ENCODE assay signal across 21 cellular contexts in genomic region chr19:2334426-2334825, GRCh38. TPM values are rescaled to one million over a fixed set of nuclear protein-coding genes. Genes with fewer than 3 reads are reported as not detected.
"Had no signal": no experiment of that assay in that cellular context is flagged by ENCODE, and none has a peak within 500 bp of the region (broad histone marks: within the 10 kb centered on the region; RNA-seq: fewer than 3 reads in every experiment).

No MANE protein-coding gene starts in this region.

- H3K27me3 Mint-ChIP-seq: activated CD4-positive, alpha-beta T cell treated with anti-CD3 and anti-CD28 coated beads, Interleukin-2, amount 10 ng/mL, durations not matched to agents 24 days and 14 days; activated naive CD4-positive, alpha-beta T cell treated with anti-CD3 and anti-CD28 coated beads, Interleukin-2, amount 10 ng/mL, durations not matched to agents 7 days and 5 days; activated naive CD8-positive, alpha-beta T cell treated with anti-CD3 and anti-CD28 coated beads, Interleukin-2, amount 50 U/mL, for 24 hours; effector memory CD8-positive, alpha-beta T cell; natural killer cell treated with Interleukin-12 subunit alpha and Interleukin-12 subunit beta and Interleukin-15 and Interleukin-18, amount 100 ng/mL, for 72 hours had no signal

- ATAC-seq: activated naive CD8-positive, alpha-beta T cell treated with anti-CD3 and anti-CD28 coated beads, Interleukin-2, amount 50 U/mL, for 24 hours; activated T-cell treated with anti-CD3 and anti-CD28 coated beads, Interleukin-2, amount 50 U/mL, for 4 hours; effector memory CD8-positive, alpha-beta T cell; natural killer cell treated with Interleukin-12 subunit alpha and Interleukin-12 subunit beta and Interleukin-15 and Interleukin-18, amount 100 ng/mL, for 72 hours had no signal

- H3K27ac ChIP-seq: ascending aorta, esophagus squamous epithelium, vagina had no signal

- H3K9me3 Mint-ChIP-seq: activated T-cell treated with anti-CD3 and anti-CD28 coated beads, Interleukin-2, amount 50 U/mL, for 4 hours; effector memory CD8-positive, alpha-beta T cell had no signal

- H3K27ac Mint-ChIP-seq: activated CD4-positive, alpha-beta T cell treated with anti-CD3 and anti-CD28 coated beads, Interleukin-2, amount 10 ng/mL, durations not matched to agents 24 days and 14 days; natural killer cell treated with Interleukin-12 subunit alpha and Interleukin-12 subunit beta and Interleukin-15 and Interleukin-18, amount 100 ng/mL, for 72 hours had no signal

- DNase-seq: activated CD4-positive, CD25-positive, alpha-beta regulatory T cell; activated CD8-positive, alpha-beta memory T cell treated with anti-CD3 and anti-CD28 coated beads, Interleukin-2, amount 50 U/mL, for 4 hours; activated effector memory CD4-positive, alpha-beta T cell treated with Interleukin-2 at 50 U/mL for 16 hours; activated naive CD8-positive, alpha-beta T cell treated with anti-CD3 and anti-CD28 coated beads, Interleukin-2, amount 50 U/mL, for 24 hours; activated T-cell treated with anti-CD3 and anti-CD28 coated beads, Interleukin-2, amount 50 U/mL, for 4 hours; dermis blood vessel endothelial cell; effector memory CD8-positive, alpha-beta T cell; esophagus squamous epithelium; mesenchymal stem cell; spleen; T-helper 1 cell had no signal

- H3K4me3 Mint-ChIP-seq: activated CD4-positive, alpha-beta T cell treated with anti-CD3 and anti-CD28 coated beads, Interleukin-2, amount 10 ng/mL, durations not matched to agents 24 days and 14 days; activated naive CD4-positive, alpha-beta T cell treated with anti-CD3 and anti-CD28 coated beads, Interleukin-2, amount 10 ng/mL, durations not matched to agents 7 days and 5 days; activated T-cell treated with anti-CD3 and anti-CD28 coated beads, Interleukin-2, amount 50 U/mL, for 4 hours; effector memory CD8-positive, alpha-beta T cell; natural killer cell treated with Interleukin-12 subunit alpha and Interleukin-12 subunit beta and Interleukin-15 and Interleukin-18, amount 100 ng/mL, for 72 hours had no signal

RNA-seq across cellular contexts. Expression of gene TMPRSS9, which starts 25.6 kb away (rescaled TPM):
- total RNA-seq: activated CD4-positive, alpha-beta T cell treated with anti-CD3 and anti-CD28 coated beads, Interleukin-2, amount 10 ng/mL, durations not matched to agents 24 days and 14 days; activated T-cell treated with anti-CD3 and anti-CD28 coated beads, Interleukin-2, amount 50 U/mL, for 4 hours; ascending aorta; bronchial epithelial cell; lower leg skin; natural killer cell treated with Interleukin-12 subunit alpha and Interleukin-12 subunit beta and Interleukin-15 and Interleukin-18, amount 100 ng/mL, for 72 hours; tibial nerve; vagina had no signal

RNA-seq across cellular contexts. Expression of gene LINGO3, which starts 26.5 kb away (rescaled TPM):
- total RNA-seq: activated T-cell treated with anti-CD3 and anti-CD28 coated beads, Interleukin-2, amount 50 U/mL, for 4 hours; ascending aorta; bronchial epithelial cell; dermis blood vessel endothelial cell; mucosa of descending colon; vagina had no signal

RNA-seq across cellular contexts. Expression of gene PEAK3, which starts 52.5 kb away (rescaled TPM):
- total RNA-seq: bronchial epithelial cell, cerebellum had no signal
